ENCODE assay signal across 13 cellular contexts in genomic region chr6:130178692-130179091, GRCh38. TPM values are rescaled to one million over a fixed set of nuclear protein-coding genes. Genes with fewer than 3 reads are reported as not detected.
DNase-seq lines count a peak whose midpoint lies in the region; TF ChIP-seq lines count a peak whose summit lies in the region.
"Had no signal": no experiment of that assay in that cellular context is flagged by ENCODE, and none has a peak within 500 bp of the region (broad histone marks: within the 10 kb centered on the region; RNA-seq: fewer than 3 reads in every experiment).

No MANE protein-coding gene starts in this region.

- H2AFZ ChIP-seq in OCI-LY7 (ENCODE audit: low read length), result no peak overlapping the region

- peaks cover 13 to 27% (median 19%) of the 10 kb centered on the region in 4 donors for H3K4me1 Mint-ChIP-seq in CD4-positive, alpha-beta memory T cell
- H3K4me1 Mint-ChIP-seq: brain had no signal

- BruUV-seq in OCI-LY7 (replicated peaks; lab: Mats Ljungman, UMichigan), result no TSS peak

- H3K36me3 ChIP-seq in HEK293 (ENCODE audit: control insufficient read depth in 2 of 2, insufficient read depth in 1 of 2, low read length in 2 of 2) (no peaks in the 10 kb centered on the region), OCI-LY7 (ENCODE audit: insufficient read depth, low read length) (no peaks in the 10 kb centered on the region)
- H3K36me3 ChIP-seq in CD4-positive, alpha-beta memory T cell (ENCODE audit: insufficient read depth, low read length), result peaks cover 15% of the 10 kb centered on the region
- H3K36me3 ChIP-seq: heart right ventricle had no signal

- H3K4me1 ChIP-seq in HEK293 (ENCODE audit: control insufficient read depth, insufficient read depth, low read length), result no peaks in the 10 kb centered on the region
- H3K4me1 ChIP-seq in OCI-LY7 (ENCODE audit: insufficient read depth, low read length, poor library complexity, severe bottlenecking), result no peaks in the 10 kb centered on the region
- peaks cover 8% of the 10 kb centered on the region for H3K4me1 ChIP-seq in CD4-positive, alpha-beta memory T cell (ENCODE audit: insufficient read depth, low read length)
- H3K4me1 ChIP-seq: heart right ventricle had no signal

- no peaks in the 10 kb centered on the region for H3K27me3 ChIP-seq in CD4-positive, alpha-beta memory T cell (ENCODE audit: insufficient read depth, low read length)

- no peaks in the 10 kb centered on the region for H3K9me2 ChIP-seq in OCI-LY7 (ENCODE audit: insufficient read depth, low read length)

- peaks cover 62 to 67% of the 10 kb centered on the region in 2 donors for H3K36me3 Mint-ChIP-seq in CD4-positive, alpha-beta memory T cell
- H3K36me3 Mint-ChIP-seq: brain, IgD-negative memory B cell had no signal

- H3K9me3 ChIP-seq in HEK293 (ENCODE audit: control insufficient read depth, insufficient read depth, low read depth, low read length) (no peaks in the 10 kb centered on the region), OCI-LY7 (ENCODE audit: low read length) (no peaks in the 10 kb centered on the region)
- H3K9me3 ChIP-seq in CD4-positive, alpha-beta memory T cell (ENCODE audit: control insufficient read depth in 1 of 2, low read length in 2 of 2), result no peaks in the 10 kb centered on the region
- H3K9me3 ChIP-seq: heart right ventricle had no signal

- H3K27ac Mint-ChIP-seq in CD4-positive, alpha-beta memory T cell, result peak overlapping the region in 1 of 7 donors; percentile 25
- H3K27ac Mint-ChIP-seq: brain, IgD-negative memory B cell had no signal

- TF ChIP-seq CTCF in HEK293 (tag by site-specific recombination; IDR thresholded peaks at IDR 0.05) (no peak), foreskin fibroblast (IDR thresholded peaks at IDR 0.05; ENCODE audit: low read depth, low read length) (no peak), OCI-LY7 (conservative IDR thresholded peaks at IDR 0.05; ENCODE audit: low read length) (no peak)

- no peaks in the 10 kb centered on the region for H4K20me1 ChIP-seq in OCI-LY7 (ENCODE audit: insufficient read depth, low read length)

- no peaks in the 10 kb centered on the region for H3K79me2 ChIP-seq in OCI-LY7 (ENCODE audit: insufficient read depth, low read depth, low read length)

- intact Hi-C loops in OCI-LY7 (cut with micrococcal nuclease; ENCODE audit: unreplicated experiment), result no loop called here
- intact Hi-C loops in CD4-positive, alpha-beta memory T cell (cut with micrococcal nuclease), result no loop called here

- H3K4me2 ChIP-seq in OCI-LY7 (ENCODE audit: low read length), result no peak overlapping the region

- CTCF ChIA-PET in HEK293 (lab: Yijun Ruan, JAX), result interaction anchor here (0.6 kb wide), 1 partner anchor 8 kb away, joined by 3 read pairs; no protein-coding TSS in a partner anchor
- CTCF ChIA-PET in OCI-LY7 (lab: Charles Lee; ENCODE audit: unreplicated experiment), result interaction anchor here (0.5 kb wide), 1 partner anchor 1474 kb away, joined by 3 read pairs; no protein-coding TSS in a partner anchor
- CTCF ChIA-PET in CD4-positive, alpha-beta memory T cell (lab: Charles Lee; ENCODE audit: partially characterized antibody), result interaction anchor here (1.8 kb wide), 1 partner anchor 9 kb away, joined by 4 read pairs; no protein-coding TSS in a partner anchor

- DNase-seq in SW480 (ENCODE audit: low spot score) (peak; percentile 57), foreskin fibroblast (peak; percentile 87 to 92), smooth muscle cell of the brain vasculature (ENCODE audit: low read depth, low spot score) (peak; percentile 17), OCI-LY7 (ENCODE audit: low spot score) (no peak), HUDEP-2 (lab: John Stamatoyannopoulos, UW; ENCODE audit: unreplicated experiment in 76 of 76) (no peak), NCI-H82 treated with DMSO at 0.1 percent for 48 hours (lab: John Stamatoyannopoulos, UW; ENCODE audit: unreplicated experiment) (no peak)
- DNase-seq in CD4-positive, alpha-beta memory T cell, result no peak
- DNase-seq: heart right ventricle; stimulated activated CD4-positive, alpha-beta T cell treated with anti-CD3 and anti-CD28 coated beads, Interleukin-2, amount 100 ng/mL, for 48 hours; T-cell had no signal

- H3K4me3 ChIP-seq in HEK293 (ENCODE audit: low read depth, low read length), result no peak overlapping the region
- H3K4me3 ChIP-seq in foreskin fibroblast (ENCODE audit: low read depth in 1 of 2, low read length in 2 of 2), result no peak overlapping the region
- H3K4me3 ChIP-seq in OCI-LY7 (ENCODE audit: low read depth, low read length, poor library complexity, severe bottlenecking), result no peak overlapping the region
- H3K4me3 ChIP-seq in CD4-positive, alpha-beta memory T cell (ENCODE audit: low read length in 2 of 2), result no peak overlapping the region
- H3K4me3 ChIP-seq: heart right ventricle had no signal

- H3K9me3 Mint-ChIP-seq in CD4-positive, alpha-beta memory T cell, result peaks cover 0 to 3% (median 0%) of the 10 kb centered on the region in 8 donors
- H3K9me3 Mint-ChIP-seq: brain, T-cell had no signal

- no peaks in the 10 kb centered on the region for H3K27me3 Mint-ChIP-seq in CD4-positive, alpha-beta memory T cell
- H3K27me3 Mint-ChIP-seq: IgD-negative memory B cell, T-cell had no signal

- H3K4me3 Mint-ChIP-seq in CD4-positive, alpha-beta memory T cell, result no peak overlapping the region
- H3K4me3 Mint-ChIP-seq: brain, IgD-negative memory B cell, T-cell had no signal

- H3K27ac ChIP-seq in HEK293 (ENCODE audit: extremely low read depth, low read depth, low read length) (no peak overlapping the region), OCI-LY7 (ENCODE audit: low read depth, low read length, poor library complexity, severe bottlenecking) (no peak overlapping the region)
- H3K27ac ChIP-seq in CD4-positive, alpha-beta memory T cell (ENCODE audit: low read depth, low read length), result no peak overlapping the region
- H3K27ac ChIP-seq: heart right ventricle had no signal

- POLR2A ChIA-PET in HEK293 (lab: Yijun Ruan, JAX) (no interaction called here), OCI-LY7 (lab: Charles Lee) (interaction anchor here (0.5 to 1.4 kb wide), 4 partner anchors 8 to 16 kb away, joined by 3 read pairs; no protein-coding TSS in a partner anchor)
- POLR2A ChIA-PET in CD4-positive, alpha-beta memory T cell (lab: Charles Lee; ENCODE audit: partially characterized antibody), result interaction anchor here (2.5 kb wide), 1 partner anchor 47 kb away, joined by 11 read pairs; no protein-coding TSS in a partner anchor

TF ChIP-seq in HEK293, 187 proteins besides CTCF, POLR2A, EP300 and RAD21:
- TF ChIP-seq PRDM10 (tag by site-specific recombination; IDR thresholded peaks at IDR 0.05) (0 out of 2 replicates have a peak, but pooled peaks have one; percentile 20), ZNF600 (tag by site-specific recombination; IDR thresholded peaks at IDR 0.05) (no peak), ZNF544 (tag by site-specific recombination; IDR thresholded peaks at IDR 0.05) (no peak), ZBTB1 (tag by site-specific recombination; IDR thresholded peaks at IDR 0.05) (no peak), KLF16 (tag by site-specific recombination; IDR thresholded peaks at IDR 0.05) (no peak)
- TF ChIP-seq, protein P1, sequence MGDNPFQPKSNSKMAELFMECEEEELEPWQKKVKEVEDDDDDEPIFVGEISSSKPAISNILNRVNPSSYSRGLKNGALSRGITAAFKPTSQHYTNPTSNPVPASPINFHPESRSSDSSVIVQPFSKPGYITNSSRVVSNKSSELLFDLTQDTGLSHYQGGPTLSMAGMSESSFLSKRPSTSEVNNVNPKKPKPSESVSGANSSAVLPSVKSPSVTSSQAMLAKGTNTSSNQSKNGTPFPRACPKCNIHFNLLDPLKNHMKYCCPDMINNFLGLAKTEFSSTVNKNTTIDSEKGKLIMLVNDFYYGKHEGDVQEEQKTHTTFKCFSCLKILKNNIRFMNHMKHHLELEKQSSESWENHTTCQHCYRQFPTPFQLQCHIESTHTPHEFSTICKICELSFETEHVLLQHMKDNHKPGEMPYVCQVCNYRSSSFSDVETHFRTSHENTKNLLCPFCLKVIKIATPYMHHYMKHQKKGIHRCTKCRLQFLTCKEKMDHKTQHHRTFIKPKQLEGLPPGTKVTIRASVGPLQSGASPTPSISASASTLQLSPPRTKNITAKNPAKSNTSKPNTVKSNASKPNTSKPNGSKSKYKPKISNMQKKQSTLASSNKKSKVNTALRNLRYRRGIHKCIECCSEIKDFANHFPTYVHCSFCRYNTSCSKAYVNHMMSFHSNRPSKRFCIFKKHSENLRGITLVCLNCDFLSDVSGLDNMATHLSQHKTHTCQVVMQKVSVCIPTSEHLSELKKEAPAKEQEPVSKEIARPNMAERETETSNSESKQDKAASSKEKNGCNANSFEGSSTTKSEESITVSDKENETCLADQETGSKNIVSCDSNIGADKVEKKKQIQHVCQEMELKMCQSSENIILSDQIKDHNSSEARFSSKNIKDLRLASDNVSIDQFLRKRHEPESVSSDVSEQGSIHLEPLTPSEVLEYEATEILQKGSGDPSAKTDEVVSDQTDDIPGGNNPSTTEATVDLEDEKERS (tag by site-specific recombination; IDR thresholded peaks at IDR 0.05), result no peak

RNA-seq across cellular contexts. Expression of gene SAMD3, which starts 44.1 kb away (rescaled TPM):
- not detected in 2 replicates for total RNA-seq in OCI-LY7 (2014; rRNA removed; shearing (Covaris generic))
- not detected in 2 replicates for total RNA-seq in OCI-LY7 (2022)
- total RNA-seq in CD4-positive, alpha-beta memory T cell, result 10 to 100 TPM; 24.1 to 29.7 TPM
- polyA plus RNA-seq in CD4-positive, alpha-beta memory T cell, result 10 to 100 TPM; 55.1 to 69.2 TPM

Comparison
In these comparisons a context has a peak if more than half of its experiments do, and no peak if none do; other contexts are left out.
1. DNase-seq: peak in SW480 (single experiment), foreskin fibroblast (2 of 2) and smooth muscle cell of the brain vasculature (single experiment); none in OCI-LY7 (single experiment), HUDEP-2 (0 of 76), CD4-positive, alpha-beta memory T cell (0 of 5) and NCI-H82 treated with DMSO at 0.1 percent for 48 hours (single experiment).
2. RNA of gene SAMD3, which starts 44.1 kb away (total RNA-seq): 24.1 to 29.7 TPM in CD4-positive, alpha-beta memory T cell; not detected in OCI-LY7; every median in the first group is over 10 times any median in the second.